In the genomic region with DNA sequence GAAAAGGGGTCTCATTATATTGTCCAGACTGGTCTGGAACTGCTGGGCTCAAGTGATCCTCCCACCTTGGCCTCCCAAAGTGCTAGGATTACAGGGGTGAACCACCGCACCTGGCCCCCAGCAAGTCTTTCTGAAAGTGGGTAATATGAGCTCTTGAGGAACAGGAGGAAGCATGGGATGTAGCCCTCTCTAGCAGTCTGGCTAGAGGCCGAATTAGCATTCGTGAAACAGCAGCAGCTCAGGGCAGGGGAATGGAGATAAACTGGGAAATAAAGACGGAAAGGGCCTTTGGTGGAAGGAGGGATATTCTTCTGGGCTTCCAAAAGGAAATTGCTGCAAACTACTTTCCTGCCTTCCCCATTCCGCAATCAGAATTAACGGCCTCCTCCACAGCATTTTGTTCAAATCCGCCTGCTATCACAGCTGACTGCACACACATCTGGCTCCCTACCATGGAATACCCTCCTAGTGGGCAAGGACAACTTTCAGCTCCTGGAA, we compare ENCODE assay signal across 10 cellular contexts. TPM values are rescaled to one million over a fixed set of nuclear protein-coding genes. Genes with fewer than 3 reads are reported as not detected.
DNase-seq lines count a peak whose midpoint lies in the region; ATAC-seq and TF ChIP-seq lines count a peak whose summit lies in the region.
"Had no signal": no experiment of that assay in that cellular context is flagged by ENCODE, and none has a peak within 500 bp of the region (broad histone marks: within the 10 kb centered on the region; RNA-seq: fewer than 3 reads in every experiment).

No MANE protein-coding gene starts in this region.

- H3K27me3 Mint-ChIP-seq in activated CD8-positive, alpha-beta memory T cell treated with anti-CD3 and anti-CD28 coated beads, Interleukin-2, amount 10 ng/mL, durations not matched to agents 7 days and 5 days, result no peaks in the 10 kb centered on the region

- H2AFZ ChIP-seq in smooth muscle cell (ENCODE audit: low read depth), result no peak overlapping the region
- H2AFZ ChIP-seq: PC-9 had no signal

- H3K27ac Mint-ChIP-seq in activated CD8-positive, alpha-beta memory T cell treated with anti-CD3 and anti-CD28 coated beads, Interleukin-2, amount 10 ng/mL, durations not matched to agents 7 days and 5 days, result no peak overlapping the region

- H3K4me1 Mint-ChIP-seq in activated CD8-positive, alpha-beta memory T cell treated with anti-CD3 and anti-CD28 coated beads, Interleukin-2, amount 10 ng/mL, durations not matched to agents 7 days and 5 days, result peaks cover 38% of the 10 kb centered on the region

- CTCF ChIA-PET in activated CD8-positive, alpha-beta memory T cell treated with anti-CD3 and anti-CD28 coated beads, Interleukin-2, amount 10 ng/mL, durations not matched to agents 7 days and 5 days (lab: Charles Lee), result interaction anchor here (0.9 kb wide), 1 partner anchor 96 kb away, joined by 3 read pairs; no protein-coding TSS in a partner anchor
- CTCF ChIA-PET in RWPE1 (lab: Yijun Ruan, JAX), result no interaction called here

- H3K4me3 ChIP-seq in left ventricle myocardium inferior (peak overlapping the region; percentile 45), smooth muscle cell (peak overlapping the region; percentile 14)
- H3K4me3 ChIP-seq: PC-9, tibial artery had no signal

- H3K4me3 Mint-ChIP-seq in activated CD8-positive, alpha-beta memory T cell treated with anti-CD3 and anti-CD28 coated beads, Interleukin-2, amount 10 ng/mL, durations not matched to agents 7 days and 5 days, result peak overlapping the region; percentile 42

- H4K20me1 ChIP-seq in smooth muscle cell (ENCODE audit: low read depth), result peaks cover 58% of the 10 kb centered on the region

- intact Hi-C loops in left ventricle myocardium inferior (cut with micrococcal nuclease), result no loop called here

- H3K27me3 ChIP-seq in left ventricle myocardium inferior (ENCODE audit: low read depth), result no peaks in the 10 kb centered on the region
- H3K27me3 ChIP-seq in smooth muscle cell (ENCODE audit: low read depth), result no peaks in the 10 kb centered on the region
- H3K27me3 ChIP-seq: tibial artery had no signal

- H3K36me3 ChIP-seq in left ventricle myocardium inferior (no peaks in the 10 kb centered on the region), smooth muscle cell (ENCODE audit: low read depth) (no peaks in the 10 kb centered on the region)
- H3K36me3 ChIP-seq: tibial artery had no signal

- H3K9me3 ChIP-seq in left ventricle myocardium inferior (replicated peaks) (no peaks in the 10 kb centered on the region), smooth muscle cell (replicated peaks; ENCODE audit: low read depth) (no peaks in the 10 kb centered on the region)
- H3K9me3 ChIP-seq: tibial artery had no signal

- WGBS in smooth muscle cell (ENCODE audit: low lambda C conversion rate), result 40% methylated on average over 7 of the region's 7 CpGs

- no peaks in the 10 kb centered on the region for H3K9me3 Mint-ChIP-seq in activated CD8-positive, alpha-beta memory T cell treated with anti-CD3 and anti-CD28 coated beads, Interleukin-2, amount 10 ng/mL, durations not matched to agents 7 days and 5 days (ENCODE audit: low read depth)

- H3K9ac ChIP-seq in smooth muscle cell (ENCODE audit: low read depth), result no peak overlapping the region

- H3K79me2 ChIP-seq in smooth muscle cell (ENCODE audit: low read depth), result peaks cover 85% of the 10 kb centered on the region

- peaks cover 6% of the 10 kb centered on the region for H3K36me3 Mint-ChIP-seq in activated CD8-positive, alpha-beta memory T cell treated with anti-CD3 and anti-CD28 coated beads, Interleukin-2, amount 10 ng/mL, durations not matched to agents 7 days and 5 days

- H3K4me1 ChIP-seq in left ventricle myocardium inferior, result peaks cover 67% of the 10 kb centered on the region
- H3K4me1 ChIP-seq in smooth muscle cell (ENCODE audit: low read depth), result peaks cover 12% of the 10 kb centered on the region

- no peak for ATAC-seq in activated CD8-positive, alpha-beta memory T cell treated with anti-CD3 and anti-CD28 coated beads, Interleukin-2, amount 10 ng/mL, durations not matched to agents 7 days and 5 days
- no peak for ATAC-seq in HG02678 (IDR thresholded peaks at IDR 0.05; ENCODE audit: unreplicated experiment)

- no peak for DNase-seq in activated CD8-positive, alpha-beta memory T cell treated with anti-CD3 and anti-CD28 coated beads, Interleukin-2, amount 10 ng/mL, durations not matched to agents 7 days and 5 days
- DNase-seq in activated CD8-positive, alpha-beta memory T cell treated with anti-CD3 and anti-CD28 coated beads, Interleukin-2, amount 50 U/mL, for 48 hours, result no peak
- DNase-seq in RWPE1 (ENCODE audit: low spot score) (no peak), left ventricle myocardium inferior (no peak), smooth muscle cell (lab: John Stamatoyannopoulos, UW; ENCODE audit: unreplicated experiment) (no peak), DMS53 (lab: John Stamatoyannopoulos, UW) (no peak), COLO829 (ENCODE audit: low spot score) (no peak)
- DNase-seq: PC-9, tibial artery had no signal

- H3F3A ChIP-seq in smooth muscle cell (ENCODE audit: low read depth), result peaks cover 9% of the 10 kb centered on the region

- POLR2A ChIA-PET in RWPE1 (lab: Yijun Ruan, JAX; ENCODE audit: low non-redundant PET), result no interaction called here

- H3K27ac ChIP-seq in RWPE1 (peak overlapping the region; percentile 73), left ventricle myocardium inferior (replicated peaks) (peak overlapping the region; percentile 66), smooth muscle cell (ENCODE audit: low read depth) (peak overlapping the region; percentile 56)
- H3K27ac ChIP-seq: PC-9, tibial artery had no signal

- TF ChIP-seq CTCF in RWPE1 (conservative IDR thresholded peaks at IDR 0.05; ENCODE audit: low read depth) (no peak), left ventricle myocardium inferior (IDR thresholded peaks at IDR 0.05; ENCODE audit: borderline replicate concordance) (no peak), smooth muscle cell (IDR thresholded peaks at IDR 0.05; ENCODE audit: borderline replicate concordance, insufficient read depth, poor library complexity, severe bottlenecking) (no peak)

- H3K4me2 ChIP-seq in smooth muscle cell, result peak overlapping the region; percentile 68
- H3K4me2 ChIP-seq: PC-9 had no signal

RNA-seq across cellular contexts. Expression of gene MICAL3, which starts 44.3 kb away (rescaled TPM):
- total RNA-seq in activated CD8-positive, alpha-beta memory T cell treated with anti-CD3 and anti-CD28 coated beads, Interleukin-2, amount 10 ng/mL, durations not matched to agents 7 days and 5 days, result 10 to 100 TPM; 38.8 to 41.7 TPM
- total RNA-seq in left ventricle myocardium inferior, result 92.5 TPM
- 15.4 and 28.6 TPM in 2 replicates for total RNA-seq in smooth muscle cell
- polyA plus RNA-seq in smooth muscle cell, result 3.1 and 9.5 TPM in 2 replicates
